8 cellular contexts compared by ENCODE assay signal in genomic region chr2:237744613-237745249, GRCh38. TPM values are rescaled to one million over a fixed set of nuclear protein-coding genes. Genes with fewer than 3 reads are reported as not detected.
A peak's percentile ranks its signal among the peaks of the same experiment; 100 is the strongest.
DNase-seq lines count a peak whose midpoint lies in the region; ATAC-seq, FAIRE-seq and TF ChIP-seq lines count a peak whose summit lies in the region.

No MANE protein-coding gene starts in this region.

- peak; percentile 66 for ATAC-seq in HG03196 (IDR thresholded peaks at IDR 0.05; ENCODE audit: unreplicated experiment)

- WGBS in suprapubic skin = 48% methylated on average over 18 of the region's 18 CpGs

- TF ChIP-seq CTCF in RWPE1 (conservative IDR thresholded peaks at IDR 0.05; ENCODE audit: low read depth) (peak; percentile 98), fibroblast of villous mesenchyme (IDR thresholded peaks at IDR 0.05; ENCODE audit: insufficient read depth, low read depth, low read length) (peak; percentile 99), osteoblast (IDR thresholded peaks at IDR 0.05; ENCODE audit: extremely low read depth, low read depth, low read length) (peak; percentile 98), suprapubic skin (IDR thresholded peaks at IDR 0.05) (peak; percentile 94 to 97)

- no peak for TF ChIP-seq EP300 in suprapubic skin (IDR thresholded peaks at IDR 0.05)

- H2AFZ ChIP-seq in osteoblast (ENCODE audit: low read length) = no peak overlapping the region

- CTCF ChIA-PET in RWPE1 (lab: Yijun Ruan, JAX) = interaction anchor here (0.5 to 4.3 kb wide), 27 partner anchors 10 to 438 kb away, joined by 3 to 87 read pairs (median 3); no protein-coding TSS in a partner anchor

- H3K9me3 ChIP-seq in osteoblast (ENCODE audit: low read depth, low read length) = no peaks in the 10 kb centered on the region
- no peaks in the 10 kb centered on the region for H3K9me3 ChIP-seq in suprapubic skin

- H3K27ac ChIP-seq in RWPE1 (peak overlapping the region; percentile 59), osteoblast (ENCODE audit: low read depth, low read length) (peak overlapping the region; percentile 11), suprapubic skin (no peak overlapping the region)

- POLR2A ChIA-PET in RWPE1 (lab: Yijun Ruan, JAX; ENCODE audit: low non-redundant PET) = no interaction called here

- TF ChIP-seq POLR2A in suprapubic skin (IDR thresholded peaks at IDR 0.05) = no peak

- DNase-seq in ELF-1 (ENCODE audit: low read depth, low spot score) (peak; percentile 83), RWPE1 (ENCODE audit: low spot score) (peak; percentile 79), fibroblast of villous mesenchyme (ENCODE audit: low read depth) (peak; percentile 66), osteoblast (ENCODE audit: insufficient read length, low spot score, missing footprints) (peak; percentile 93), suprapubic skin (ENCODE audit: low spot score in 2 of 2) (peak; percentile 86 to 91), RCC 7860 (ENCODE audit: low spot score) (no peak)
- DNase-seq in activated effector memory CD4-positive, alpha-beta T cell treated with Interleukin-2 at 50 U/mL for 16 hours = peak; percentile 63

- H4K20me1 ChIP-seq in osteoblast (ENCODE audit: insufficient read depth, low read length) = peaks cover 8% of the 10 kb centered on the region

- H3K36me3 ChIP-seq in osteoblast (ENCODE audit: insufficient read depth, low read length) = peaks cover 11% of the 10 kb centered on the region
- H3K36me3 ChIP-seq in suprapubic skin = peaks cover 14% of the 10 kb centered on the region

- peaks cover 10% of the 10 kb centered on the region for H3K4me1 ChIP-seq in osteoblast (ENCODE audit: insufficient read depth, low read length)
- peaks cover 20% of the 10 kb centered on the region for H3K4me1 ChIP-seq in suprapubic skin

- no peak overlapping the region for H3K4me3 ChIP-seq in fibroblast of villous mesenchyme (ENCODE audit: low read depth, low read length)
- no peak overlapping the region for H3K4me3 ChIP-seq in osteoblast (ENCODE audit: insufficient read depth, low read length)
- H3K4me3 ChIP-seq in suprapubic skin = no peak overlapping the region

- peaks cover 37% of the 10 kb centered on the region for H3K79me2 ChIP-seq in osteoblast (ENCODE audit: insufficient read depth, low read length)

- FAIRE-seq in RCC 7860 (lab: Jason Lieb, UNC) = no peak

- H3K27me3 ChIP-seq in osteoblast (ENCODE audit: insufficient read depth, low read length) (no peaks in the 10 kb centered on the region), suprapubic skin (no peaks in the 10 kb centered on the region)

- no peak overlapping the region for H3K4me2 ChIP-seq in osteoblast (ENCODE audit: insufficient read depth, low read length)

RNA-seq across cellular contexts. Expression of gene RBM44, which starts 53.8 kb away (rescaled TPM):
- total RNA-seq in fibroblast of villous mesenchyme (0.43 and 0.97 TPM in 2 replicates), osteoblast (0.59 and 0.72 TPM in 2 replicates), suprapubic skin (1 to 10 TPM in 3 of 4 donors, under 1 TPM in 1; 0.93 to 2.2 (median 1.1) TPM)
